1 cellular context compared by ENCODE assay signal in genomic region chr6:154229796-154230195, GRCh38.
TF ChIP-seq lines count a peak whose summit lies in the region.

No MANE protein-coding gene starts in this region.

TF ChIP-seq in GM12878, 131 proteins besides CTCF, POLR2A, EP300 and RAD21 (continued from another document and continues in another):
- TF ChIP-seq, protein P1, sequence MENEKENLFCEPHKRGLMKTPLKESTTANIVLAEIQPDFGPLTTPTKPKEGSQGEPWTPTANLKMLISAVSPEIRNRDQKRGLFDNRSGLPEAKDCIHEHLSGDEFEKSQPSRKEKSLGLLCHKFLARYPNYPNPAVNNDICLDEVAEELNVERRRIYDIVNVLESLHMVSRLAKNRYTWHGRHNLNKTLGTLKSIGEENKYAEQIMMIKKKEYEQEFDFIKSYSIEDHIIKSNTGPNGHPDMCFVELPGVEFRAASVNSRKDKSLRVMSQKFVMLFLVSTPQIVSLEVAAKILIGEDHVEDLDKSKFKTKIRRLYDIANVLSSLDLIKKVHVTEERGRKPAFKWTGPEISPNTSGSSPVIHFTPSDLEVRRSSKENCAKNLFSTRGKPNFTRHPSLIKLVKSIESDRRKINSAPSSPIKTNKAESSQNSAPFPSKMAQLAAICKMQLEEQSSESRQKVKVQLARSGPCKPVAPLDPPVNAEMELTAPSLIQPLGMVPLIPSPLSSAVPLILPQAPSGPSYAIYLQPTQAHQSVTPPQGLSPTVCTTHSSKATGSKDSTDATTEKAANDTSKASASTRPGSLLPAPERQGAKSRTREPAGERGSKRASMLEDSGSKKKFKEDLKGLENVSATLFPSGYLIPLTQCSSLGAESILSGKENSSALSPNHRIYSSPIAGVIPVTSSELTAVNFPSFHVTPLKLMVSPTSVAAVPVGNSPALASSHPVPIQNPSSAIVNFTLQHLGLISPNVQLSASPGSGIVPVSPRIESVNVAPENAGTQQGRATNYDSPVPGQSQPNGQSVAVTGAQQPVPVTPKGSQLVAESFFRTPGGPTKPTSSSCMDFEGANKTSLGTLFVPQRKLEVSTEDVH (IDR thresholded peaks at IDR 0.05; ENCODE audit: low read depth, partially characterized antibody) = no peak
- TF ChIP-seq E4F1 (IDR thresholded peaks at IDR 0.05; ENCODE audit: borderline replicate concordance, partially characterized antibody) (no peak), RELA (IDR thresholded peaks at IDR 0.05; ENCODE audit: borderline replicate concordance, partially characterized antibody) (no peak), CHD2 (IDR thresholded peaks at IDR 0.05; ENCODE audit: borderline replicate concordance, low read depth, low read length) (no peak), MEF2B (IDR thresholded peaks at IDR 0.05; ENCODE audit: partially characterized antibody, poor library complexity, severe bottlenecking) (peak; percentile 37), IKZF1 (conservative IDR thresholded peaks at IDR 0.05) (peak; percentile 55; the same call in 1 of the 2 replicates), DPF2 (IDR thresholded peaks at IDR 0.05) (0 out of 2 replicates have a peak, but pooled peaks have one; percentile 39), MLLT1 (IDR thresholded peaks at IDR 0.05) (0 out of 2 replicates have a peak, but pooled peaks have one; percentile 40), STAT1 (conservative IDR thresholded peaks at IDR 0.05) (no peak), ZNF622 (IDR thresholded peaks at IDR 0.05) (no peak), JUNB (IDR thresholded peaks at IDR 0.05) (no peak), CHD1 (IDR thresholded peaks at IDR 0.05; ENCODE audit: low read depth, low read length) (no peak), SMAD5 (IDR thresholded peaks at IDR 0.05; ENCODE audit: low read depth) (no peak), FOXK2 (IDR thresholded peaks at IDR 0.05) (no peak), MTA2 (IDR thresholded peaks at IDR 0.05; ENCODE audit: low read depth) (0 out of 2 replicates have a peak, but pooled peaks have one; percentile 14), WRNIP1 (IDR thresholded peaks at IDR 0.05; ENCODE audit: borderline replicate concordance, low read depth, low read length) (no peak), EED (IDR thresholded peaks at IDR 0.05; ENCODE audit: low read depth) (no peak), NBN (IDR thresholded peaks at IDR 0.05) (0 out of 2 replicates have a peak, but pooled peaks have one; percentile 27), ZNF384 (IDR thresholded peaks at IDR 0.05; ENCODE audit: borderline replicate concordance, low read depth, low read length) (no peak), CHD4 (IDR thresholded peaks at IDR 0.05) (no peak), CBX3 (IDR thresholded peaks at IDR 0.05; ENCODE audit: borderline replicate concordance, low read depth) (no peak), REST (IDR thresholded peaks at IDR 0.05; ENCODE audit: low read depth, low read length) (no peak), NKRF (conservative IDR thresholded peaks at IDR 0.05) (no peak), RB1 (IDR thresholded peaks at IDR 0.05; ENCODE audit: borderline replicate concordance) (no peak), TCF12 (IDR thresholded peaks at IDR 0.05; ENCODE audit: low read depth, low read length) (no peak), FOXM1 (IDR thresholded peaks at IDR 0.05; ENCODE audit: low read depth, low read length) (no peak), SMC3 (IDR thresholded peaks at IDR 0.05; ENCODE audit: borderline replicate concordance, low read length) (no peak), NRF1 (conservative IDR thresholded peaks at IDR 0.05; ENCODE audit: low read depth, low read length) (no peak), KLF5 (IDR thresholded peaks at IDR 0.05; ENCODE audit: partially characterized antibody) (no peak), CBFB (IDR thresholded peaks at IDR 0.05; ENCODE audit: low read depth) (no peak), YY1 (IDR thresholded peaks at IDR 0.05; ENCODE audit: low read depth, low read length) (peak; percentile 51; the same call in 1 of the 2 replicates), PAX8 (IDR thresholded peaks at IDR 0.05) (no peak), SREBF1 (IDR thresholded peaks at IDR 0.05; ENCODE audit: low read length) (no peak), BCL11A (IDR thresholded peaks at IDR 0.05; ENCODE audit: low read depth, low read length) (peak; percentile 40; the same call in 1 of the 2 replicates), RUNX3 (IDR thresholded peaks at IDR 0.05; ENCODE audit: low read length) (peak; percentile 52), TAF1 (IDR thresholded peaks at IDR 0.05; ENCODE audit: borderline replicate concordance, low read depth, low read length) (no peak), GABPA (IDR thresholded peaks at IDR 0.05; ENCODE audit: low read depth) (no peak)
- TF ChIP-seq, protein P2, sequence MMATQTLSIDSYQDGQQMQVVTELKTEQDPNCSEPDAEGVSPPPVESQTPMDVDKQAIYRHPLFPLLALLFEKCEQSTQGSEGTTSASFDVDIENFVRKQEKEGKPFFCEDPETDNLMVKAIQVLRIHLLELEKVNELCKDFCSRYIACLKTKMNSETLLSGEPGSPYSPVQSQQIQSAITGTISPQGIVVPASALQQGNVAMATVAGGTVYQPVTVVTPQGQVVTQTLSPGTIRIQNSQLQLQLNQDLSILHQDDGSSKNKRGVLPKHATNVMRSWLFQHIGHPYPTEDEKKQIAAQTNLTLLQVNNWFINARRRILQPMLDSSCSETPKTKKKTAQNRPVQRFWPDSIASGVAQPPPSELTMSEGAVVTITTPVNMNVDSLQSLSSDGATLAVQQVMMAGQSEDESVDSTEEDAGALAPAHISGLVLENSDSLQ (IDR thresholded peaks at IDR 0.05) = no peak
- TF ChIP-seq, protein P3, sequence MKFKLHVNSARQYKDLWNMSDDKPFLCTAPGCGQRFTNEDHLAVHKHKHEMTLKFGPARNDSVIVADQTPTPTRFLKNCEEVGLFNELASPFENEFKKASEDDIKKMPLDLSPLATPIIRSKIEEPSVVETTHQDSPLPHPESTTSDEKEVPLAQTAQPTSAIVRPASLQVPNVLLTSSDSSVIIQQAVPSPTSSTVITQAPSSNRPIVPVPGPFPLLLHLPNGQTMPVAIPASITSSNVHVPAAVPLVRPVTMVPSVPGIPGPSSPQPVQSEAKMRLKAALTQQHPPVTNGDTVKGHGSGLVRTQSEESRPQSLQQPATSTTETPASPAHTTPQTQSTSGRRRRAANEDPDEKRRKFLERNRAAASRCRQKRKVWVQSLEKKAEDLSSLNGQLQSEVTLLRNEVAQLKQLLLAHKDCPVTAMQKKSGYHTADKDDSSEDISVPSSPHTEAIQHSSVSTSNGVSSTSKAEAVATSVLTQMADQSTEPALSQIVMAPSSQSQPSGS (IDR thresholded peaks at IDR 0.05; ENCODE audit: low read length) = no peak; the same call in 1 of the 2 replicates
- TF ChIP-seq, protein P4, sequence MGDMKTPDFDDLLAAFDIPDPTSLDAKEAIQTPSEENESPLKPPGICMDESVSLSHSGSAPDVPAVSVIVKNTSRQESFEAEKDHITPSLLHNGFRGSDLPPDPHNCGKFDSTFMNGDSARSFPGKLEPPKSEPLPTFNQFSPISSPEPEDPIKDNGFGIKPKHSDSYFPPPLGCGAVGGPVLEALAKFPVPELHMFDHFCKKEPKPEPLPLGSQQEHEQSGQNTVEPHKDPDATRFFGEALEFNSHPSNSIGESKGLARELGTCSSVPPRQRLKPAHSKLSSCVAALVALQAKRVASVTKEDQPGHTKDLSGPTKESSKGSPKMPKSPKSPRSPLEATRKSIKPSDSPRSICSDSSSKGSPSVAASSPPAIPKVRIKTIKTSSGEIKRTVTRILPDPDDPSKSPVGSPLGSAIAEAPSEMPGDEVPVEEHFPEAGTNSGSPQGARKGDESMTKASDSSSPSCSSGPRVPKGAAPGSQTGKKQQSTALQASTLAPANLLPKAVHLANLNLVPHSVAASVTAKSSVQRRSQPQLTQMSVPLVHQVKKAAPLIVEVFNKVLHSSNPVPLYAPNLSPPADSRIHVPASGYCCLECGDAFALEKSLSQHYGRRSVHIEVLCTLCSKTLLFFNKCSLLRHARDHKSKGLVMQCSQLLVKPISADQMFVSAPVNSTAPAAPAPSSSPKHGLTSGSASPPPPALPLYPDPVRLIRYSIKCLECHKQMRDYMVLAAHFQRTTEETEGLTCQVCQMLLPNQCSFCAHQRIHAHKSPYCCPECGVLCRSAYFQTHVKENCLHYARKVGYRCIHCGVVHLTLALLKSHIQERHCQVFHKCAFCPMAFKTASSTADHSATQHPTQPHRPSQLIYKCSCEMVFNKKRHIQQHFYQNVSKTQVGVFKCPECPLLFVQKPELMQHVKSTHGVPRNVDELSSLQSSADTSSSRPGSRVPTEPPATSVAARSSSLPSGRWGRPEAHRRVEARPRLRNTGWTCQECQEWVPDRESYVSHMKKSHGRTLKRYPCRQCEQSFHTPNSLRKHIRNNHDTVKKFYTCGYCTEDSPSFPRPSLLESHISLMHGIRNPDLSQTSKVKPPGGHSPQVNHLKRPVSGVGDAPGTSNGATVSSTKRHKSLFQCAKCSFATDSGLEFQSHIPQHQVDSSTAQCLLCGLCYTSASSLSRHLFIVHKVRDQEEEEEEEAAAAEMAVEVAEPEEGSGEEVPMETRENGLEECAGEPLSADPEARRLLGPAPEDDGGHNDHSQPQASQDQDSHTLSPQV (IDR thresholded peaks at IDR 0.05) = no peak
- TF ChIP-seq, protein P5, sequence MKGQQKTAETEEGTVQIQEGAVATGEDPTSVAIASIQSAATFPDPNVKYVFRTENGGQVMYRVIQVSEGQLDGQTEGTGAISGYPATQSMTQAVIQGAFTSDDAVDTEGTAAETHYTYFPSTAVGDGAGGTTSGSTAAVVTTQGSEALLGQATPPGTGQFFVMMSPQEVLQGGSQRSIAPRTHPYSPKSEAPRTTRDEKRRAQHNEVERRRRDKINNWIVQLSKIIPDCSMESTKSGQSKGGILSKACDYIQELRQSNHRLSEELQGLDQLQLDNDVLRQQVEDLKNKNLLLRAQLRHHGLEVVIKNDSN (IDR thresholded peaks at IDR 0.05; ENCODE audit: borderline replicate concordance, extremely low read length, insufficient read depth, low read depth, low read length) = no peak
